9 cellular contexts compared by ENCODE assay signal in genomic region chr4:54065282-54066087, GRCh38. TPM values are rescaled to one million over a fixed set of nuclear protein-coding genes. Genes with fewer than 3 reads are reported as not detected.
DNase-seq lines count a peak whose midpoint lies in the region; ATAC-seq, FAIRE-seq and TF ChIP-seq lines count a peak whose summit lies in the region.
"Had no signal": no experiment of that assay in that cellular context is flagged by ENCODE, and none has a peak within 500 bp of the region (broad histone marks: within the 10 kb centered on the region; RNA-seq: fewer than 3 reads in every experiment).

No MANE protein-coding gene starts in this region.

- H3K9me3 ChIP-seq in adrenal gland (replicated peaks in 1 of 3) (no peaks in the 10 kb centered on the region), right lobe of liver (no peaks in the 10 kb centered on the region), transverse colon (no peaks in the 10 kb centered on the region)

- DNase-seq in activated T-cell treated with anti-CD3 and anti-CD28 coated beads, Interleukin-2, amount 50 U/mL, for 24 hours, result no peak
- DNase-seq in activated T-cell treated with anti-CD3 and anti-CD28 coated beads, Interleukin-2, amount 50 U/mL, for 1 hour, result no peak
- DNase-seq in adrenal gland (peak in 3 of 7 donors; percentile 16 to 61 (median 34)), right lobe of liver (no peak), transverse colon (no peak), frontal cortex (ENCODE audit: low spot score in 2 of 2) (no peak), AG08396 (ENCODE audit: low spot score) (no peak), hepatic stellate cell (ENCODE audit: low spot score) (no peak)

- H3K4me3 ChIP-seq in adrenal gland, result peak overlapping the region in 1 of 4 donors; percentile 98
- H3K4me3 ChIP-seq in right lobe of liver, result peak overlapping the region in 2 of 3 donors; percentile 92 to 97
- peak overlapping the region in 2 of 4 donors; percentile 96 to 97 for H3K4me3 ChIP-seq in transverse colon

- H3K4me3 Mint-ChIP-seq in activated T-cell treated with anti-CD3 and anti-CD28 coated beads, Interleukin-2, amount 50 U/mL, for 24 hours, result peak overlapping the region; percentile 92

- H3K27ac ChIP-seq in adrenal gland (peak overlapping the region; percentile 22 to 94 (median 78)), right lobe of liver (peak overlapping the region; percentile 96 to 98 (median 98)), transverse colon (peak overlapping the region; percentile 95 to 98 (median 97))

- 44 to 66% (median 55%) methylated on average over 6 of the region's 6 CpGs for WGBS in adrenal gland, 4 donors
- 48% methylated on average over 6 of the region's 6 CpGs for WGBS in right lobe of liver (ENCODE audit: insufficient coverage, low coverage, low lambda C conversion rate, missing lambda C conversion rate)
- WGBS in transverse colon (ENCODE audit: low coverage in 1 of 2), 2 donors, result 69 to 73% methylated on average over 6 of the region's 6 CpGs

- H3K27me3 ChIP-seq in adrenal gland, result no peaks in the 10 kb centered on the region
- no peaks in the 10 kb centered on the region for H3K27me3 ChIP-seq in right lobe of liver
- no peaks in the 10 kb centered on the region for H3K27me3 ChIP-seq in transverse colon

- no peak for FAIRE-seq in frontal cortex (lab: Jason Lieb, UNC)
- FAIRE-seq: G401.6 had no signal

- TF ChIP-seq POLR2A in adrenal gland (IDR thresholded peaks at IDR 0.05) (no peak), right lobe of liver (IDR thresholded peaks at IDR 0.05) (no peak), transverse colon (IDR thresholded peaks at IDR 0.05) (no peak)

- H3K27me3 Mint-ChIP-seq in activated T-cell treated with anti-CD3 and anti-CD28 coated beads, Interleukin-2, amount 50 U/mL, for 24 hours, result no peaks in the 10 kb centered on the region

- peak overlapping the region; percentile 84 for H3K27ac Mint-ChIP-seq in activated T-cell treated with anti-CD3 and anti-CD28 coated beads, Interleukin-2, amount 50 U/mL, for 24 hours

- H3K4me1 Mint-ChIP-seq in activated T-cell treated with anti-CD3 and anti-CD28 coated beads, Interleukin-2, amount 50 U/mL, for 24 hours (ENCODE audit: low read depth), result peaks cover 42% of the 10 kb centered on the region

- no peak for TF ChIP-seq EP300 in transverse colon (IDR thresholded peaks at IDR 0.05; ENCODE audit: low read depth)

- H3K36me3 Mint-ChIP-seq in activated T-cell treated with anti-CD3 and anti-CD28 coated beads, Interleukin-2, amount 50 U/mL, for 24 hours (ENCODE audit: low read depth), result peaks cover 26% of the 10 kb centered on the region

- H3K9me3 Mint-ChIP-seq in activated T-cell treated with anti-CD3 and anti-CD28 coated beads, Interleukin-2, amount 50 U/mL, for 24 hours, result no peaks in the 10 kb centered on the region

- TF ChIP-seq CTCF in adrenal gland (IDR thresholded peaks at IDR 0.05) (no peak), right lobe of liver (IDR thresholded peaks at IDR 0.05) (no peak), transverse colon (IDR thresholded peaks at IDR 0.05) (no peak)

- ATAC-seq in right lobe of liver, result no peak

- H3K4me1 ChIP-seq in adrenal gland (replicated peaks in 1 of 2) (peaks cover 16 to 37% of the 10 kb centered on the region in 2 donors), right lobe of liver (peaks cover 0 to 25% (median 7%) of the 10 kb centered on the region in 4 donors), transverse colon (peaks cover 14 to 45% (median 29%) of the 10 kb centered on the region in 4 donors)

- H3K36me3 ChIP-seq in adrenal gland (replicated peaks in 1 of 2) (no peaks in the 10 kb centered on the region), right lobe of liver (no peaks in the 10 kb centered on the region), transverse colon (no peaks in the 10 kb centered on the region)

- in situ Hi-C loops in transverse colon (cut with MboI; ENCODE audit: low pct_ligation_motif_present in 1 of 4, low pct_unique_long_range_greater_than_20kb in 1 of 4, low sequenced_read_pairs in 3 of 4), result loop anchor here in 2 of 4 donors (25.0 kb wide), 1 partner anchor 703 kb away; the partner anchor contains the start of gene SCFD2 (in 2 of the 2)

- intact Hi-C loops in adrenal gland (cut with DNase I) (no loop called here), right lobe of liver (cut with DNase I) (no loop called here), transverse colon (cut with DNase I; ENCODE audit: low total_unique reads) (loop anchor here (10.0 kb wide), 1 partner anchor 159 kb away; the partner anchor contains the start of gene PDGFRA)

RNA-seq across cellular contexts. Expression of gene CHIC2, which starts 1.1 kb away (rescaled TPM):
- total RNA-seq in adrenal gland (10 to 100 TPM; 19.7 to 68.0 (median 26.9) TPM), right lobe of liver (10 to 100 TPM in 4 of 6 experiments, 1 to 10 TPM in 2; 8.4 to 22.9 (median 15.3) TPM), transverse colon (100 to 1,000 TPM in 1 of 4 donors, 10 to 100 TPM in 3; 36.2 to 106 (median 52.0) TPM), frontal cortex (49.7 TPM)
- 10 to 100 TPM in 2 of 3 donors, 1 to 10 TPM in 1; 9.7 to 18.6 (median 14.6) TPM for polyA plus RNA-seq in adrenal gland

RNA-seq across cellular contexts. Expression of gene GSX2, which starts 34.5 kb away (rescaled TPM):
- total RNA-seq in adrenal gland, result not detected
- not detected for polyA plus RNA-seq in adrenal gland
- total RNA-seq in right lobe of liver, result not detected
- total RNA-seq in transverse colon, result not detected
- 3.3 TPM for total RNA-seq in frontal cortex
